In the genomic region with DNA sequence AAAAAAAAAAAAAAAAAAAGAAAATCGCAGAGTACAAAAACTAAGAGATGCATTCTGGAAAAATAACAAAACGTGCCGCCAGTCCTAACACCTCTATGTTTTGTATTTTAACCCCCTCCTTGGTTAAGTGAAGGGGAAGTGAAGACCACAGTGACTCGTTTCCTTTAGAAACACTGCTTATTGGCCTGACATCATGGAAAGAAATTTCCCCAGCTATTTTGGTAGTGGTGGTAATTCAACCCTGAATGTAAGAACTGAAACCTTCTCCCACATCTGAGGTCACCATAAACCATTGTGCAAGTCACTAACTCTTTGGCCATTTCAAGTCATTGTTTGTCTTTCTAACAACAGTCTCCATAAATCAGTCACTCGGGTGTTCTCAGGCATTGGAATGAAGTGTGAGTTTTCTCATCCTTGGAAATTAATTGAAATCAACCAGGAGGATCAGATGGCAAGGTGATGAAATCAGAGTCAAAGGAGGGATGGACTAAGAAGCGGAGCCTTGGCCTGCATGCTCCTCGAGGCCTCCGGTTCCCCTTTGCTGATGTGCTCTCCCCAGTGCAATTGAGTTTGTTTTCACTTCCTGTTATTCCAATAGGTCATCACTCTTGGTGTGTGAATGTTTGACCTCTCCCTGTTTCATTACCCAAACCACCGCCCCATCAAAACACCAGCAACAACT, we compare ENCODE assay signal across 8 cellular contexts.
DNase-seq lines count a peak whose midpoint lies in the region; ATAC-seq and TF ChIP-seq lines count a peak whose summit lies in the region.

No MANE protein-coding gene starts in this region.

- H3K36me3 Mint-ChIP-seq in activated CD4-positive, alpha-beta memory T cell treated with anti-CD3 and anti-CD28 coated beads for 36 hours = peaks cover 8% of the 10 kb centered on the region
- no peaks in the 10 kb centered on the region for H3K36me3 Mint-ChIP-seq in naive thymus-derived CD8-positive, alpha-beta T cell

- intact Hi-C loops in activated CD4-positive, alpha-beta memory T cell treated with anti-CD3 and anti-CD28 coated beads for 36 hours (cut with micrococcal nuclease) = loop anchor here (1.0 to 2.0 kb wide), 5 partner anchors 12 to 442 kb away; no protein-coding TSS in a partner anchor

- H3K4me1 Mint-ChIP-seq in activated CD4-positive, alpha-beta memory T cell treated with anti-CD3 and anti-CD28 coated beads for 36 hours (ENCODE audit: low read depth) = peaks cover 51% of the 10 kb centered on the region
- H3K4me1 Mint-ChIP-seq in naive thymus-derived CD8-positive, alpha-beta T cell = peaks cover 11 to 52% (median 41%) of the 10 kb centered on the region in 4 donors

- H3K27ac Mint-ChIP-seq in activated CD4-positive, alpha-beta memory T cell treated with anti-CD3 and anti-CD28 coated beads for 36 hours = peak overlapping the region; percentile 79
- H3K27ac Mint-ChIP-seq in naive thymus-derived CD8-positive, alpha-beta T cell = peak overlapping the region; percentile 80 to 94 (median 87)

- POLR2A ChIA-PET in activated CD4-positive, alpha-beta memory T cell treated with anti-CD3 and anti-CD28 coated beads for 36 hours (lab: Charles Lee) = interaction anchor here (0.8 kb wide), 2 partner anchors 53 to 90 kb away, joined by 3 read pairs; no protein-coding TSS in a partner anchor
- POLR2A ChIA-PET in naive thymus-derived CD8-positive, alpha-beta T cell (lab: Charles Lee) = interaction anchor here (0.7 to 1.2 kb wide), 3 partner anchors 17 to 130 kb away, joined by 3 read pairs; no protein-coding TSS in a partner anchor

- H3K4me3 Mint-ChIP-seq in activated CD4-positive, alpha-beta memory T cell treated with anti-CD3 and anti-CD28 coated beads for 36 hours = peak overlapping the region; percentile 3
- H3K4me3 Mint-ChIP-seq in naive thymus-derived CD8-positive, alpha-beta T cell = peak overlapping the region in 9 of 10 donors; percentile 7 to 71 (median 56)

- no peaks in the 10 kb centered on the region for H3K27me3 Mint-ChIP-seq in activated CD4-positive, alpha-beta memory T cell treated with anti-CD3 and anti-CD28 coated beads for 36 hours
- H3K27me3 Mint-ChIP-seq in naive thymus-derived CD8-positive, alpha-beta T cell = no peaks in the 10 kb centered on the region

- H3K36me3 ChIP-seq in GM06990 (ENCODE audit: control insufficient read depth, insufficient read depth, low read length) = no peaks in the 10 kb centered on the region

- H3K27me3 ChIP-seq in GM06990 (replicated peaks; ENCODE audit: control insufficient read depth, insufficient read depth, low read length) = no peaks in the 10 kb centered on the region

- CTCF ChIA-PET in activated CD4-positive, alpha-beta memory T cell treated with anti-CD3 and anti-CD28 coated beads for 36 hours (lab: Charles Lee) = interaction anchor here (1.0 kb wide), 1 partner anchor 11 kb away, joined by 3 read pairs; no protein-coding TSS in a partner anchor

- TF ChIP-seq CTCF in GM06990 (IDR thresholded peaks at IDR 0.05; ENCODE audit: insufficient read depth, low read length, poor library complexity, severe bottlenecking) = no peak

- 0 out of 2 replicates have a peak overlapping the region, but pooled peaks have one; percentile 5 for H3K4me3 ChIP-seq in GM06990 (replicated peaks; ENCODE audit: low read depth, low read length)

- peaks cover 3% of the 10 kb centered on the region for H3K9me3 Mint-ChIP-seq in activated CD4-positive, alpha-beta memory T cell treated with anti-CD3 and anti-CD28 coated beads for 36 hours
- peaks cover 0 to 13% (median 0%) of the 10 kb centered on the region in 9 donors for H3K9me3 Mint-ChIP-seq in naive thymus-derived CD8-positive, alpha-beta T cell

- ATAC-seq in GM19372 (IDR thresholded peaks at IDR 0.05; ENCODE audit: low read depth, unreplicated experiment) (peak; percentile 85), HG03196 (IDR thresholded peaks at IDR 0.05; ENCODE audit: unreplicated experiment) (peak; percentile 90)
- ATAC-seq in naive thymus-derived CD8-positive, alpha-beta T cell = peak; percentile 90 to 94

- DNase-seq in GM06990 (ENCODE audit: extremely low read depth, insufficient read length) (peak; percentile 85), amniotic stem cell (lab: John Stamatoyannopoulos, UW) (no peak), NCI-H526 treated with DMSO at 0.1 percent for 48 hours (lab: John Stamatoyannopoulos, UW) (no peak), iPS-NIHi7 (ENCODE audit: extremely low spot score) (no peak)
- peak; percentile 18 for DNase-seq in activated CD4-positive, alpha-beta memory T cell treated with anti-CD3 and anti-CD28 coated beads for 36 hours
- DNase-seq in naive thymus-derived CD8-positive, alpha-beta T cell = peak in 9 of 10 donors; percentile 25 to 89 (median 70)

Comparison
In these comparisons a context has a peak if more than half of its experiments do, and no peak if none do; other contexts are left out.
1. DNase-seq: peak in GM06990 (single experiment), activated CD4-positive, alpha-beta memory T cell treated with anti-CD3 and anti-CD28 coated beads for 36 hours (single experiment) and naive thymus-derived CD8-positive, alpha-beta T cell (9 of 10); none in amniotic stem cell (single experiment), NCI-H526 treated with DMSO at 0.1 percent for 48 hours (single experiment) and iPS-NIHi7 (single experiment).
2. Peak in every context shown above with its lines, with median percentiles within 50 percentile points of each other: ATAC-seq.